ENCODE assay signal across 1 cellular context in the genomic region with DNA sequence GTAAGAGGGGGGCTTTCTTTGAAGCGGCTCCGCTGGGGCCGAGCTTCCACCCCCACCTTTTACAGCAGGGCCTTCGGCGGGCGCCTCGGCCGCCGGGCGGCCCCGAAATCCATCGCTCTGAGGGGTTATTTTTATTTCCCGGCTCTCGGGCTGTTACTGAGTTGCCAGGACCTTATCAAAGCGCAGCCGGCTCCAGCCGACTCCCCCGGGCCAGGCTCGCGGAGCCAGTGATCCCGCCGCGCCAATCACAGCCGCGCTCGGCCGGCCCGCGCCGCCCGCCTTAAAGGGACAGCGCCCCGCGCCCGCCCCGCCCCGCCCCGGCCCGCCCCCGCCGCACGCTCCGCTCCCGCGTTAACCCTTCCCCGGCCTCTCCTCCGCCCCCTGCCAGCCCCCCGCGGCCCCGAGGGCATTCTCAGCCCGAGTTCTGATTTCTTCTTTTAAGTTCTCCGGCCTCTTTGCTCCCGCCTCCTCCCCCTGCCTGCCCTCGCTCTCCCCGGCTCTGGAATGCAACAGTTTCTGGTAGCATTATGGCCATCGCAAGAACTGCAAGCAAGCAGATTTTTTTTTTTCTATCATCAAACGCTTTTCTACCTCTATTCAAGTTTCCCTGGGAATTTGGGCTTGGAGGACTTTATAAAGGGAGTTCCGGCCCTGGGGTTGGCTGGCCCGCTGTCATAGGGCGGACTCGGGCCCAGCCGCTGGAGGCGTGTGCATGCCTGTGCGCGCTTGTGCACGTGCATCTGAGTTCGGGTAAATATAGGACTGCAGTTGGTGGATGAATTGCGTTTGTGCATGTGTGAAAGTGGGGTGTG.
A peak's percentile ranks its signal among the peaks of the same experiment; 100 is the strongest.
TF ChIP-seq lines count a peak whose summit lies in the region.

A gene with protein sequence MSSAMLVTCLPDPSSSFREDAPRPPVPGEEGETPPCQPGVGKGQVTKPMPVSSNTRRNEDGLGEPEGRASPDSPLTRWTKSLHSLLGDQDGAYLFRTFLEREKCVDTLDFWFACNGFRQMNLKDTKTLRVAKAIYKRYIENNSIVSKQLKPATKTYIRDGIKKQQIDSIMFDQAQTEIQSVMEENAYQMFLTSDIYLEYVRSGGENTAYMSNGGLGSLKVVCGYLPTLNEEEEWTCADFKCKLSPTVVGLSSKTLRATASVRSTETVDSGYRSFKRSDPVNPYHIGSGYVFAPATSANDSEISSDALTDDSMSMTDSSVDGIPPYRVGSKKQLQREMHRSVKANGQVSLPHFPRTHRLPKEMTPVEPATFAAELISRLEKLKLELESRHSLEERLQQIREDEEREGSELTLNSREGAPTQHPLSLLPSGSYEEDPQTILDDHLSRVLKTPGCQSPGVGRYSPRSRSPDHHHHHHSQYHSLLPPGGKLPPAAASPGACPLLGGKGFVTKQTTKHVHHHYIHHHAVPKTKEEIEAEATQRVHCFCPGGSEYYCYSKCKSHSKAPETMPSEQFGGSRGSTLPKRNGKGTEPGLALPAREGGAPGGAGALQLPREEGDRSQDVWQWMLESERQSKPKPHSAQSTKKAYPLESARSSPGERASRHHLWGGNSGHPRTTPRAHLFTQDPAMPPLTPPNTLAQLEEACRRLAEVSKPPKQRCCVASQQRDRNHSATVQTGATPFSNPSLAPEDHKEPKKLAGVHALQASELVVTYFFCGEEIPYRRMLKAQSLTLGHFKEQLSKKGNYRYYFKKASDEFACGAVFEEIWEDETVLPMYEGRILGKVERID (minus strand): TSS at position 255 of the 812 bp plus-strand sequence. CDS start 3,028 bp downstream, outside the sequence.

TF ChIP-seq in HepG2, 621 proteins besides CTCF, POLR2A, EP300 and RAD21 (continued from another document and continues in another):
- TF ChIP-seq, protein P1, sequence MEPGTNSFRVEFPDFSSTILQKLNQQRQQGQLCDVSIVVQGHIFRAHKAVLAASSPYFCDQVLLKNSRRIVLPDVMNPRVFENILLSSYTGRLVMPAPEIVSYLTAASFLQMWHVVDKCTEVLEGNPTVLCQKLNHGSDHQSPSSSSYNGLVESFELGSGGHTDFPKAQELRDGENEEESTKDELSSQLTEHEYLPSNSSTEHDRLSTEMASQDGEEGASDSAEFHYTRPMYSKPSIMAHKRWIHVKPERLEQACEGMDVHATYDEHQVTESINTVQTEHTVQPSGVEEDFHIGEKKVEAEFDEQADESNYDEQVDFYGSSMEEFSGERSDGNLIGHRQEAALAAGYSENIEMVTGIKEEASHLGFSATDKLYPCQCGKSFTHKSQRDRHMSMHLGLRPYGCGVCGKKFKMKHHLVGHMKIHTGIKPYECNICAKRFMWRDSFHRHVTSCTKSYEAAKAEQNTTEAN (CRISPR knock-in tag; conservative IDR thresholded peaks at IDR 0.05): peak; percentile 96
- peak; percentile 86; the same call in 1 of the 2 replicates for TF ChIP-seq SMAD3 (CRISPR knock-in tag; IDR thresholded peaks at IDR 0.05)
- TF ChIP-seq, protein P2, sequence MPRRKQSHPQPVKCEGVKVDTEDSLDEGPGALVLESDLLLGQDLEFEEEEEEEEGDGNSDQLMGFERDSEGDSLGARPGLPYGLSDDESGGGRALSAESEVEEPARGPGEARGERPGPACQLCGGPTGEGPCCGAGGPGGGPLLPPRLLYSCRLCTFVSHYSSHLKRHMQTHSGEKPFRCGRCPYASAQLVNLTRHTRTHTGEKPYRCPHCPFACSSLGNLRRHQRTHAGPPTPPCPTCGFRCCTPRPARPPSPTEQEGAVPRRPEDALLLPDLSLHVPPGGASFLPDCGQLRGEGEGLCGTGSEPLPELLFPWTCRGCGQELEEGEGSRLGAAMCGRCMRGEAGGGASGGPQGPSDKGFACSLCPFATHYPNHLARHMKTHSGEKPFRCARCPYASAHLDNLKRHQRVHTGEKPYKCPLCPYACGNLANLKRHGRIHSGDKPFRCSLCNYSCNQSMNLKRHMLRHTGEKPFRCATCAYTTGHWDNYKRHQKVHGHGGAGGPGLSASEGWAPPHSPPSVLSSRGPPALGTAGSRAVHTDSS (CRISPR knock-in tag; conservative IDR thresholded peaks at IDR 0.05): no peak
- TF ChIP-seq, protein P3, sequence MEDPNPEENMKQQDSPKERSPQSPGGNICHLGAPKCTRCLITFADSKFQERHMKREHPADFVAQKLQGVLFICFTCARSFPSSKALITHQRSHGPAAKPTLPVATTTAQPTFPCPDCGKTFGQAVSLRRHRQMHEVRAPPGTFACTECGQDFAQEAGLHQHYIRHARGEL (CRISPR knock-in tag; IDR thresholded peaks at IDR 0.05): no peak
- TF ChIP-seq SMC3 (IDR thresholded peaks at IDR 0.05; ENCODE audit: low read length): no peak
- no peak; the same call in 1 of the 2 replicates for TF ChIP-seq KDM5A (IDR thresholded peaks at IDR 0.05; ENCODE audit: borderline replicate concordance, low read length)
- TF ChIP-seq ATF7 (IDR thresholded peaks at IDR 0.05): no peak
- 0 out of 2 replicates have a peak, but pooled peaks have one; percentile 51 for TF ChIP-seq ATF7 (CRISPR knock-in tag; IDR thresholded peaks at IDR 0.05)
- peak; percentile 99 for TF ChIP-seq ZNF781 (CRISPR knock-in tag; IDR thresholded peaks at IDR 0.05; ENCODE audit: borderline replicate concordance, not compliant biosample characterization)
- TF ChIP-seq, protein P4, sequence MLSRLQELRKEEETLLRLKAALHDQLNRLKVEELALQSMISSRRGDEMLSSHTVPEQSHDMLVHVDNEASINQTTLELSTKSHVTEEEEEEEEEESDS (CRISPR knock-in tag; IDR thresholded peaks at IDR 0.05; ENCODE audit: borderline replicate concordance): peak; percentile 84; the same call in 1 of the 2 replicates
- peak; percentile 92; the same call in 1 of the 2 replicates for TF ChIP-seq KLF15 (CRISPR knock-in tag; IDR thresholded peaks at IDR 0.05; ENCODE audit: borderline replicate concordance)
- TF ChIP-seq GABPA (IDR thresholded peaks at IDR 0.05; ENCODE audit: low read depth, low read length): no peak
- no peak; the same call in none of the 2 replicates for TF ChIP-seq GABPA (CRISPR knock-in tag; IDR thresholded peaks at IDR 0.05; ENCODE audit: low read depth)
- no peak for TF ChIP-seq ZNF747 (CRISPR knock-in tag; IDR thresholded peaks at IDR 0.05; ENCODE audit: borderline replicate concordance)
- TF ChIP-seq, protein P5, sequence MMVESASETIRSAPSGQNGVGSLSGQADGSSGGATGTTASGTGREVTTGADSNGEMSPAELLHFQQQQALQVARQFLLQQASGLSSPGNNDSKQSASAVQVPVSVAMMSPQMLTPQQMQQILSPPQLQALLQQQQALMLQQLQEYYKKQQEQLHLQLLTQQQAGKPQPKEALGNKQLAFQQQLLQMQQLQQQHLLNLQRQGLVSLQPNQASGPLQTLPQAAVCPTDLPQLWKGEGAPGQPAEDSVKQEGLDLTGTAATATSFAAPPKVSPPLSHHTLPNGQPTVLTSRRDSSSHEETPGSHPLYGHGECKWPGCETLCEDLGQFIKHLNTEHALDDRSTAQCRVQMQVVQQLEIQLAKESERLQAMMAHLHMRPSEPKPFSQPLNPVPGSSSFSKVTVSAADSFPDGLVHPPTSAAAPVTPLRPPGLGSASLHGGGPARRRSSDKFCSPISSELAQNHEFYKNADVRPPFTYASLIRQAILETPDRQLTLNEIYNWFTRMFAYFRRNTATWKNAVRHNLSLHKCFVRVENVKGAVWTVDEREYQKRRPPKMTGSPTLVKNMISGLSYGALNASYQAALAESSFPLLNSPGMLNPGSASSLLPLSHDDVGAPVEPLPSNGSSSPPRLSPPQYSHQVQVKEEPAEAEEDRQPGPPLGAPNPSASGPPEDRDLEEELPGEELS (CRISPR knock-in tag; IDR thresholded peaks at IDR 0.05): peak; percentile 87
- TF ChIP-seq ZBTB20 (CRISPR knock-in tag; IDR thresholded peaks at IDR 0.05; ENCODE audit: borderline replicate concordance, low read depth): peak; percentile 95; the same call in 1 of the 2 replicates
- TF ChIP-seq, protein P6, sequence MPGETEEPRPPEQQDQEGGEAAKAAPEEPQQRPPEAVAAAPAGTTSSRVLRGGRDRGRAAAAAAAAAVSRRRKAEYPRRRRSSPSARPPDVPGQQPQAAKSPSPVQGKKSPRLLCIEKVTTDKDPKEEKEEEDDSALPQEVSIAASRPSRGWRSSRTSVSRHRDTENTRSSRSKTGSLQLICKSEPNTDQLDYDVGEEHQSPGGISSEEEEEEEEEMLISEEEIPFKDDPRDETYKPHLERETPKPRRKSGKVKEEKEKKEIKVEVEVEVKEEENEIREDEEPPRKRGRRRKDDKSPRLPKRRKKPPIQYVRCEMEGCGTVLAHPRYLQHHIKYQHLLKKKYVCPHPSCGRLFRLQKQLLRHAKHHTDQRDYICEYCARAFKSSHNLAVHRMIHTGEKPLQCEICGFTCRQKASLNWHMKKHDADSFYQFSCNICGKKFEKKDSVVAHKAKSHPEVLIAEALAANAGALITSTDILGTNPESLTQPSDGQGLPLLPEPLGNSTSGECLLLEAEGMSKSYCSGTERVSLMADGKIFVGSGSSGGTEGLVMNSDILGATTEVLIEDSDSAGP (CRISPR knock-in tag; IDR thresholded peaks at IDR 0.05; ENCODE audit: borderline replicate concordance): peak; percentile 98
- TF ChIP-seq LCORL (IDR thresholded peaks at IDR 0.05): no peak
- TF ChIP-seq LCORL (CRISPR knock-in tag; IDR thresholded peaks at IDR 0.05): peak; percentile 82; the same call in 1 of the 2 replicates
- peak; percentile 98 for TF ChIP-seq RNF2 (conservative IDR thresholded peaks at IDR 0.05; ENCODE audit: low read depth)
- TF ChIP-seq, protein P7, sequence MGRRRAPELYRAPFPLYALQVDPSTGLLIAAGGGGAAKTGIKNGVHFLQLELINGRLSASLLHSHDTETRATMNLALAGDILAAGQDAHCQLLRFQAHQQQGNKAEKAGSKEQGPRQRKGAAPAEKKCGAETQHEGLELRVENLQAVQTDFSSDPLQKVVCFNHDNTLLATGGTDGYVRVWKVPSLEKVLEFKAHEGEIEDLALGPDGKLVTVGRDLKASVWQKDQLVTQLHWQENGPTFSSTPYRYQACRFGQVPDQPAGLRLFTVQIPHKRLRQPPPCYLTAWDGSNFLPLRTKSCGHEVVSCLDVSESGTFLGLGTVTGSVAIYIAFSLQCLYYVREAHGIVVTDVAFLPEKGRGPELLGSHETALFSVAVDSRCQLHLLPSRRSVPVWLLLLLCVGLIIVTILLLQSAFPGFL (CRISPR knock-in tag; IDR thresholded peaks at IDR 0.05): 0 out of 2 replicates have a peak, but pooled peaks have one; percentile 71
- TF ChIP-seq ZNF777 (CRISPR knock-in tag; IDR thresholded peaks at IDR 0.05): peak; percentile 75; the same call in 1 of the 2 replicates
- TF ChIP-seq CHD2 (IDR thresholded peaks at IDR 0.05; ENCODE audit: low read depth, low read length): no peak
- TF ChIP-seq NCOR1 (IDR thresholded peaks at IDR 0.05; ENCODE audit: borderline replicate concordance, low read length): peak; percentile 71; the same call in 1 of the 2 replicates
- TF ChIP-seq ZNF546 (CRISPR knock-in tag; conservative IDR thresholded peaks at IDR 0.05): 0 out of 2 replicates have a peak, but pooled peaks have one; percentile 39
- TF ChIP-seq RCOR2 (CRISPR knock-in tag; IDR thresholded peaks at IDR 0.05): no peak
- TF ChIP-seq HMG20B (CRISPR knock-in tag; conservative IDR thresholded peaks at IDR 0.05): 0 out of 2 replicates have a peak, but pooled peaks have one; percentile 37
- TF ChIP-seq SOX6 (IDR thresholded peaks at IDR 0.05): no peak
- TF ChIP-seq SOX6 (CRISPR knock-in tag; IDR thresholded peaks at IDR 0.05): peak; percentile 71
- no peak for TF ChIP-seq ZNF382 (CRISPR knock-in tag; IDR thresholded peaks at IDR 0.05; ENCODE audit: borderline replicate concordance)
- TF ChIP-seq SYNCRIP (IDR thresholded peaks at IDR 0.05; ENCODE audit: insufficient read depth, low read depth, low read length): no peak
- peak; percentile 70; the same call in 1 of the 2 replicates for TF ChIP-seq ZNF564 (CRISPR knock-in tag; IDR thresholded peaks at IDR 0.05)
- peak; percentile 83 for TF ChIP-seq HOXA3 (CRISPR knock-in tag; IDR thresholded peaks at IDR 0.05)
- TF ChIP-seq, protein P8, sequence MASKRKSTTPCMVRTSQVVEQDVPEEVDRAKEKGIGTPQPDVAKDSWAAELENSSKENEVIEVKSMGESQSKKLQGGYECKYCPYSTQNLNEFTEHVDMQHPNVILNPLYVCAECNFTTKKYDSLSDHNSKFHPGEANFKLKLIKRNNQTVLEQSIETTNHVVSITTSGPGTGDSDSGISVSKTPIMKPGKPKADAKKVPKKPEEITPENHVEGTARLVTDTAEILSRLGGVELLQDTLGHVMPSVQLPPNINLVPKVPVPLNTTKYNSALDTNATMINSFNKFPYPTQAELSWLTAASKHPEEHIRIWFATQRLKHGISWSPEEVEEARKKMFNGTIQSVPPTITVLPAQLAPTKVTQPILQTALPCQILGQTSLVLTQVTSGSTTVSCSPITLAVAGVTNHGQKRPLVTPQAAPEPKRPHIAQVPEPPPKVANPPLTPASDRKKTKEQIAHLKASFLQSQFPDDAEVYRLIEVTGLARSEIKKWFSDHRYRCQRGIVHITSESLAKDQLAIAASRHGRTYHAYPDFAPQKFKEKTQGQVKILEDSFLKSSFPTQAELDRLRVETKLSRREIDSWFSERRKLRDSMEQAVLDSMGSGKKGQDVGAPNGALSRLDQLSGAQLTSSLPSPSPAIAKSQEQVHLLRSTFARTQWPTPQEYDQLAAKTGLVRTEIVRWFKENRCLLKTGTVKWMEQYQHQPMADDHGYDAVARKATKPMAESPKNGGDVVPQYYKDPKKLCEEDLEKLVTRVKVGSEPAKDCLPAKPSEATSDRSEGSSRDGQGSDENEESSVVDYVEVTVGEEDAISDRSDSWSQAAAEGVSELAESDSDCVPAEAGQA (IDR thresholded peaks at IDR 0.05; ENCODE audit: low read depth): no peak
- TF ChIP-seq, protein P8 (CRISPR knock-in tag; IDR thresholded peaks at IDR 0.05; ENCODE audit: borderline replicate concordance): no peak; the same call in none of the 2 replicates
- peak; percentile 26; the same call in 1 of the 2 replicates for TF ChIP-seq IRF2 (CRISPR knock-in tag; IDR thresholded peaks at IDR 0.05)
- TF ChIP-seq ETV6 (CRISPR knock-in tag; conservative IDR thresholded peaks at IDR 0.05): 0 out of 2 replicates have a peak, but pooled peaks have one; percentile 75
- TF ChIP-seq ZNF468 (CRISPR knock-in tag; IDR thresholded peaks at IDR 0.05): peak; percentile 73; the same call in 1 of the 2 replicates
- TF ChIP-seq ZNF136 (CRISPR knock-in tag; IDR thresholded peaks at IDR 0.05; ENCODE audit: low read depth): peak; percentile 98
- TF ChIP-seq ZNF331 (CRISPR knock-in tag; IDR thresholded peaks at IDR 0.05): peak; percentile 83
- peak; percentile 53; the same call in 1 of the 2 replicates for TF ChIP-seq PHF8 (CRISPR knock-in tag; IDR thresholded peaks at IDR 0.05)
- TF ChIP-seq SALL1 (CRISPR knock-in tag; IDR thresholded peaks at IDR 0.05): peak; percentile 92
- TF ChIP-seq ZNF251 (CRISPR knock-in tag; IDR thresholded peaks at IDR 0.05): peak; percentile 95
